ENCODE assay signal across 14 cellular contexts in genomic region chr2:1509271-1509995, GRCh38.
DNase-seq lines count a peak whose midpoint lies in the region; ATAC-seq and TF ChIP-seq lines count a peak whose summit lies in the region.
"Had no signal": no experiment of that assay in that cellular context is flagged by ENCODE, and none has a peak within 500 bp of the region (broad histone marks: within the 10 kb centered on the region; RNA-seq: fewer than 3 reads in every experiment).

No MANE protein-coding gene starts in this region.

- peaks cover 0 to 3% (median 0%) of the 10 kb centered on the region in 3 donors for H3K27me3 ChIP-seq in sigmoid colon

- peak overlapping the region; percentile 47 for H3K27ac Mint-ChIP-seq in activated CD4-positive, alpha-beta T cell treated with anti-CD3 and anti-CD28 coated beads for 36 hours
- peak overlapping the region; percentile 77 for H3K27ac Mint-ChIP-seq in T-helper 17 cell

- H3K4me1 ChIP-seq in sigmoid colon = no peaks in the 10 kb centered on the region

- intact Hi-C loops in activated CD4-positive, alpha-beta T cell treated with anti-CD3 and anti-CD28 coated beads for 36 hours (cut with DNase I, micrococcal nuclease) = no loop called here
- intact Hi-C loops in sigmoid colon (cut with DNase I) = no loop called here

- no peak for TF ChIP-seq POLR2A in sigmoid colon (IDR thresholded peaks at IDR 0.05)

- H3K27me3 Mint-ChIP-seq in activated CD4-positive, alpha-beta T cell treated with anti-CD3 and anti-CD28 coated beads for 36 hours = no peaks in the 10 kb centered on the region
- no peaks in the 10 kb centered on the region for H3K27me3 Mint-ChIP-seq in T-helper 17 cell

- DNase-seq in activated CD4-positive, alpha-beta T cell treated with anti-CD3 and anti-CD28 coated beads for 36 hours = peak; percentile 25
- no peak for DNase-seq in activated CD4-positive, alpha-beta T cell treated with anti-CD3 and anti-CD28 coated beads for 4 hours
- DNase-seq in T-helper 17 cell (no peak), sigmoid colon (peak; percentile 44)
- no peak for DNase-seq in effector CD4-positive, alpha-beta T cell
- DNase-seq: activated CD4-positive, alpha-beta T cell treated with anti-CD3 and anti-CD28 coated beads, Interleukin-2, amount 50 U/mL, for 48 hours; head of caudate nucleus; NCI-H2081 treated with DMSO at 0.1 percent for 48 hours; SW 1271; trophoblast cell had no signal

- TF ChIP-seq EP300 in sigmoid colon (IDR thresholded peaks at IDR 0.05) = peak in 2 of 4 donors; percentile 7 to 19

- H3K4me1 Mint-ChIP-seq in activated CD4-positive, alpha-beta T cell treated with anti-CD3 and anti-CD28 coated beads for 36 hours = peaks cover 22% of the 10 kb centered on the region
- peaks cover 29% of the 10 kb centered on the region for H3K4me1 Mint-ChIP-seq in T-helper 17 cell

- no peak overlapping the region for H3K4me3 Mint-ChIP-seq in activated CD4-positive, alpha-beta T cell treated with anti-CD3 and anti-CD28 coated beads for 36 hours
- peak overlapping the region; percentile 70 for H3K4me3 Mint-ChIP-seq in T-helper 17 cell

- no peaks in the 10 kb centered on the region for H3K36me3 ChIP-seq in sigmoid colon

- 19 to 46% methylated on average over 5 of the region's 5 CpGs for WGBS in sigmoid colon, 2 donors

- H3K9me3 ChIP-seq in T-helper 17 cell (ENCODE audit: control insufficient read depth, low read length, poor library complexity, severe bottlenecking) = no peaks in the 10 kb centered on the region
- no peaks in the 10 kb centered on the region for H3K9me3 ChIP-seq in sigmoid colon

- no peaks in the 10 kb centered on the region for H3K9me3 Mint-ChIP-seq in activated CD4-positive, alpha-beta T cell treated with anti-CD3 and anti-CD28 coated beads for 36 hours (ENCODE audit: low read depth)

- ATAC-seq in activated CD4-positive, alpha-beta T cell treated with anti-CD3 and anti-CD28 coated beads for 36 hours = peak; percentile 76
- ATAC-seq in T-helper 17 cell (peak; percentile 84), esophagus mucosa (peak; percentile 96), GM19395 (IDR thresholded peaks at IDR 0.05; ENCODE audit: unreplicated experiment) (no peak), HG02571 (IDR thresholded peaks at IDR 0.05; ENCODE audit: unreplicated experiment) (no peak)

- H3K27ac ChIP-seq in sigmoid colon = no peak overlapping the region

- TF ChIP-seq CTCF in sigmoid colon (IDR thresholded peaks at IDR 0.05) = no peak

- no peak overlapping the region for H3K4me3 ChIP-seq in sigmoid colon
- H3K4me3 ChIP-seq: smooth muscle cell had no signal

- H3K36me3 Mint-ChIP-seq in activated CD4-positive, alpha-beta T cell treated with anti-CD3 and anti-CD28 coated beads for 36 hours (ENCODE audit: low read depth) = no peaks in the 10 kb centered on the region
- no peaks in the 10 kb centered on the region for H3K36me3 Mint-ChIP-seq in T-helper 17 cell (ENCODE audit: low read depth)

- POLR2A ChIA-PET in activated CD4-positive, alpha-beta T cell treated with anti-CD3 and anti-CD28 coated beads for 36 hours (lab: Charles Lee) = no interaction called here

- CTCF ChIA-PET in activated CD4-positive, alpha-beta T cell treated with anti-CD3 and anti-CD28 coated beads for 36 hours (lab: Charles Lee) = no interaction called here

Comparison
In these comparisons a context has a peak if more than half of its experiments do, and no peak if none do; other contexts are left out.
1. DNase-seq: peak in activated CD4-positive, alpha-beta T cell treated with anti-CD3 and anti-CD28 coated beads for 36 hours (single experiment) and sigmoid colon (single experiment); none in activated CD4-positive, alpha-beta T cell treated with anti-CD3 and anti-CD28 coated beads for 4 hours (0 of 2), T-helper 17 cell (0 of 3) and effector CD4-positive, alpha-beta T cell (single experiment).
2. ATAC-seq: peak in activated CD4-positive, alpha-beta T cell treated with anti-CD3 and anti-CD28 coated beads for 36 hours (single experiment), T-helper 17 cell (single experiment) and esophagus mucosa (single experiment); none in GM19395 (single experiment) and HG02571 (single experiment).